Comparison of ENCODE assay signal across 15 cellular contexts in genomic region chr6:45609141-45609638, GRCh38.
DNase-seq lines count a peak whose midpoint lies in the region; ATAC-seq, FAIRE-seq and TF ChIP-seq lines count a peak whose summit lies in the region.
"Had no signal": no experiment of that assay in that cellular context is flagged by ENCODE, and none has a peak within 500 bp of the region (broad histone marks: within the 10 kb centered on the region; RNA-seq: fewer than 3 reads in every experiment).

No MANE protein-coding gene starts in this region.

- DNase-seq in activated CD8-positive, alpha-beta T cell treated with anti-CD3 and anti-CD28 coated beads for 36 hours: no peak
- DNase-seq in activated CD8-positive, alpha-beta T cell treated with anti-CD3 and anti-CD28 coated beads, Interleukin-2, amount 10 ng/mL, durations not matched to agents 7 days and 5 days: no peak
- DNase-seq in PC-9 (no peak), fibroblast of mammary gland (ENCODE audit: low read depth) (peak; percentile 100), suprapubic skin (ENCODE audit: low spot score in 2 of 2) (peak in 1 of 2 donors; percentile 71), neural progenitor cell (ENCODE audit: low spot score) (no peak), GM12891 (ENCODE audit: insufficient read length, low spot score) (no peak)
- DNase-seq: activated naive CD4-positive, alpha-beta T cell; H7; hypothalamus; Karpas-422; naive B cell; NCI-H446 treated with DMSO at 0.1 percent for 48 hours; stimulated activated CD4-positive, alpha-beta T cell treated with anti-CD3 and anti-CD28 coated beads, Interleukin-12 subunit alpha, Interleukin-12 subunit beta, amount 100 ng/mL, for 4 hours had no signal

- H3K9ac ChIP-seq in neural progenitor cell: no peak overlapping the region

- peak overlapping the region; percentile 75 for H3K27ac Mint-ChIP-seq in activated CD8-positive, alpha-beta T cell treated with anti-CD3 and anti-CD28 coated beads for 36 hours
- no peak overlapping the region for H3K27ac Mint-ChIP-seq in activated CD8-positive, alpha-beta T cell treated with anti-CD3 and anti-CD28 coated beads, Interleukin-2, amount 10 ng/mL, durations not matched to agents 7 days and 5 days
- no peak overlapping the region for H3K27ac Mint-ChIP-seq in neural progenitor cell
- H3K27ac Mint-ChIP-seq: naive B cell had no signal

- POLR2A ChIA-PET in activated CD8-positive, alpha-beta T cell treated with anti-CD3 and anti-CD28 coated beads for 36 hours (lab: Charles Lee): no interaction called here
- POLR2A ChIA-PET in activated CD8-positive, alpha-beta T cell treated with anti-CD3 and anti-CD28 coated beads, Interleukin-2, amount 10 ng/mL, durations not matched to agents 7 days and 5 days (lab: Charles Lee): no interaction called here
- POLR2A ChIA-PET in PC-9 (lab: Charles Lee; ENCODE audit: unreplicated experiment): interaction anchor here (0.6 kb wide), 1 partner anchor 47 kb away, joined by 11 read pairs; no protein-coding TSS in a partner anchor

- H3K79me2 ChIP-seq in PC-9 (ENCODE audit: low read depth) (no peaks in the 10 kb centered on the region), neural progenitor cell (ENCODE audit: low read depth) (no peaks in the 10 kb centered on the region)

- peak overlapping the region; percentile 69 for H3K4me2 ChIP-seq in PC-9
- no peak overlapping the region for H3K4me2 ChIP-seq in neural progenitor cell

- no peaks in the 10 kb centered on the region for H3K27me3 Mint-ChIP-seq in activated CD8-positive, alpha-beta T cell treated with anti-CD3 and anti-CD28 coated beads for 36 hours
- H3K27me3 Mint-ChIP-seq in activated CD8-positive, alpha-beta T cell treated with anti-CD3 and anti-CD28 coated beads, Interleukin-2, amount 10 ng/mL, durations not matched to agents 7 days and 5 days (ENCODE audit: low read depth): no peaks in the 10 kb centered on the region
- H3K27me3 Mint-ChIP-seq in neural progenitor cell (ENCODE audit: insufficient read depth, low read depth): no peaks in the 10 kb centered on the region

- no peak for FAIRE-seq in GM12891 (lab: Jason Lieb, UNC)

- no peak for TF ChIP-seq EP300 in suprapubic skin (IDR thresholded peaks at IDR 0.05)

- H2AFZ ChIP-seq in PC-9 (no peak overlapping the region), neural progenitor cell (replicated peaks) (no peak overlapping the region)

- BruUV-seq in PC-9 (replicated peaks; lab: Mats Ljungman, UMichigan): TSS peak; percentile 94

- 79% methylated on average over 6 of the region's 6 CpGs for WGBS in suprapubic skin

- H3F3A ChIP-seq in PC-9 (ENCODE audit: insufficient read depth, low read depth): peaks cover 34% of the 10 kb centered on the region
- no peaks in the 10 kb centered on the region for H3F3A ChIP-seq in neural progenitor cell (ENCODE audit: low read depth)

- ATAC-seq in activated CD8-positive, alpha-beta T cell treated with anti-CD3 and anti-CD28 coated beads for 36 hours: no peak
- ATAC-seq in activated CD8-positive, alpha-beta T cell treated with anti-CD3 and anti-CD28 coated beads, Interleukin-2, amount 10 ng/mL, durations not matched to agents 7 days and 5 days: no peak
- ATAC-seq in HG02642 (IDR thresholded peaks at IDR 0.05; ENCODE audit: poor library complexity, unreplicated experiment): no peak

- CTCF ChIA-PET in activated CD8-positive, alpha-beta T cell treated with anti-CD3 and anti-CD28 coated beads for 36 hours (lab: Charles Lee): no interaction called here
- CTCF ChIA-PET in activated CD8-positive, alpha-beta T cell treated with anti-CD3 and anti-CD28 coated beads, Interleukin-2, amount 10 ng/mL, durations not matched to agents 7 days and 5 days (lab: Charles Lee): interaction anchor here (0.9 to 1.3 kb wide), 2 partner anchors 9 to 106 kb away, joined by 3 read pairs; no protein-coding TSS in a partner anchor
- CTCF ChIA-PET in PC-9 (lab: Charles Lee): interaction anchor here (0.6 to 0.7 kb wide), 2 partner anchors 165 to 312 kb away, joined by 3 to 5 read pairs; no protein-coding TSS in a partner anchor

- H3K4me3 Mint-ChIP-seq in activated CD8-positive, alpha-beta T cell treated with anti-CD3 and anti-CD28 coated beads for 36 hours: no peak overlapping the region
- no peak overlapping the region for H3K4me3 Mint-ChIP-seq in activated CD8-positive, alpha-beta T cell treated with anti-CD3 and anti-CD28 coated beads, Interleukin-2, amount 10 ng/mL, durations not matched to agents 7 days and 5 days
- no peak overlapping the region for H3K4me3 Mint-ChIP-seq in neural progenitor cell

- H3K9me3 Mint-ChIP-seq in activated CD8-positive, alpha-beta T cell treated with anti-CD3 and anti-CD28 coated beads for 36 hours: no peaks in the 10 kb centered on the region
- H3K9me3 Mint-ChIP-seq in activated CD8-positive, alpha-beta T cell treated with anti-CD3 and anti-CD28 coated beads, Interleukin-2, amount 10 ng/mL, durations not matched to agents 7 days and 5 days (ENCODE audit: insufficient read depth): peaks cover 7% of the 10 kb centered on the region
- H3K9me3 Mint-ChIP-seq in neural progenitor cell: no peaks in the 10 kb centered on the region

- H4K20me1 ChIP-seq in PC-9 (ENCODE audit: insufficient read depth) (no peaks in the 10 kb centered on the region), neural progenitor cell (ENCODE audit: low read depth) (no peaks in the 10 kb centered on the region)

- intact Hi-C loops in activated CD8-positive, alpha-beta T cell treated with anti-CD3 and anti-CD28 coated beads for 36 hours (cut with micrococcal nuclease): loop anchor here (5.0 kb wide), 1 partner anchor 103 kb away; no protein-coding TSS in a partner anchor
- intact Hi-C loops in PC-9 (cut with micrococcal nuclease; ENCODE audit: unreplicated experiment): loop anchor here (2.0 to 5.0 kb wide), 4 partner anchors 88 to 1132 kb away; partner anchors contain the start of gene SUPT3H

- no peak for TF ChIP-seq CTCF in activated CD8-positive, alpha-beta T cell treated with anti-CD3 and anti-CD28 coated beads for 36 hours (IDR thresholded peaks at IDR 0.05)
- no peak for TF ChIP-seq CTCF in PC-9 (conservative IDR thresholded peaks at IDR 0.05)
- TF ChIP-seq CTCF in fibroblast of mammary gland (conservative IDR thresholded peaks at IDR 0.05; ENCODE audit: control insufficient read depth, insufficient read depth, low read depth, low read length): no peak
- no peak for TF ChIP-seq CTCF in suprapubic skin (IDR thresholded peaks at IDR 0.05)
- TF ChIP-seq CTCF in neural progenitor cell (IDR thresholded peaks at IDR 0.05): no peak

- peaks cover 9% of the 10 kb centered on the region for H3K36me3 Mint-ChIP-seq in activated CD8-positive, alpha-beta T cell treated with anti-CD3 and anti-CD28 coated beads for 36 hours (ENCODE audit: low read depth)
- peaks cover 6% of the 10 kb centered on the region for H3K36me3 Mint-ChIP-seq in activated CD8-positive, alpha-beta T cell treated with anti-CD3 and anti-CD28 coated beads, Interleukin-2, amount 10 ng/mL, durations not matched to agents 7 days and 5 days (ENCODE audit: low read depth)
- no peaks in the 10 kb centered on the region for H3K36me3 Mint-ChIP-seq in neural progenitor cell

- H3K4me3 ChIP-seq in PC-9 (no peak overlapping the region; the same call in 1 of the 2 replicates), fibroblast of mammary gland (ENCODE audit: control insufficient read depth, low read depth, low read length) (no peak overlapping the region), suprapubic skin (no peak overlapping the region), neural progenitor cell (no peak overlapping the region)

- peak overlapping the region; percentile 95 for H3K27ac ChIP-seq in PC-9
- peak overlapping the region; percentile 41 for H3K27ac ChIP-seq in suprapubic skin
- no peak overlapping the region for H3K27ac ChIP-seq in neural progenitor cell

- H3K9me2 ChIP-seq in PC-9 (ENCODE audit: insufficient read depth): no peaks in the 10 kb centered on the region

- H3K4me1 ChIP-seq in PC-9 (replicated peaks; ENCODE audit: insufficient read depth): peaks cover 62% of the 10 kb centered on the region
- H3K4me1 ChIP-seq in suprapubic skin: peaks cover 42% of the 10 kb centered on the region
- H3K4me1 ChIP-seq in neural progenitor cell: peaks cover 6% of the 10 kb centered on the region

- peaks cover 23% of the 10 kb centered on the region for H3K4me1 Mint-ChIP-seq in activated CD8-positive, alpha-beta T cell treated with anti-CD3 and anti-CD28 coated beads for 36 hours (ENCODE audit: low read depth)
- peaks cover 22% of the 10 kb centered on the region for H3K4me1 Mint-ChIP-seq in activated CD8-positive, alpha-beta T cell treated with anti-CD3 and anti-CD28 coated beads, Interleukin-2, amount 10 ng/mL, durations not matched to agents 7 days and 5 days (ENCODE audit: low read depth)
- H3K4me1 Mint-ChIP-seq in neural progenitor cell: peaks cover 3% of the 10 kb centered on the region

- H3K36me3 ChIP-seq in PC-9 (ENCODE audit: low read depth) (no peaks in the 10 kb centered on the region), suprapubic skin (no peaks in the 10 kb centered on the region), neural progenitor cell (no peaks in the 10 kb centered on the region)

- TF ChIP-seq POLR2A in suprapubic skin (IDR thresholded peaks at IDR 0.05) (no peak), GM12891 (IDR thresholded peaks at IDR 0.05; ENCODE audit: low read depth, low read length) (no peak)

- H3K27me3 ChIP-seq in PC-9 (ENCODE audit: insufficient read depth, low read depth): no peaks in the 10 kb centered on the region
- H3K27me3 ChIP-seq in suprapubic skin: no peaks in the 10 kb centered on the region
- no peaks in the 10 kb centered on the region for H3K27me3 ChIP-seq in neural progenitor cell

- H3K9me3 ChIP-seq in PC-9 (ENCODE audit: insufficient read depth, low read depth): 0 out of 2 replicates have a peak, but pooled peaks cover 4% of the 10 kb centered on the region
- H3K9me3 ChIP-seq in suprapubic skin: no peaks in the 10 kb centered on the region
- no peaks in the 10 kb centered on the region for H3K9me3 ChIP-seq in neural progenitor cell (ENCODE audit: low read depth)

TF ChIP-seq in GM12891, 5 proteins besides CTCF, POLR2A, EP300 and RAD21:
- TF ChIP-seq POU2F2 (IDR thresholded peaks at IDR 0.05; ENCODE audit: low read depth, low read length) (no peak), SPI1 (IDR thresholded peaks at IDR 0.05; ENCODE audit: low read depth, low read length) (no peak), TAF1 (IDR thresholded peaks at IDR 0.05; ENCODE audit: low read depth, low read length) (no peak)
